24 cellular contexts compared by ENCODE assay signal in genomic region chr17:37116802-37117201, GRCh38.
A peak's percentile ranks its signal among the peaks of the same experiment; 100 is the strongest.
DNase-seq lines count a peak whose midpoint lies in the region; TF ChIP-seq lines count a peak whose summit lies in the region.
"Had no signal": no experiment of that assay in that cellular context is flagged by ENCODE, and none has a peak within 500 bp of the region (broad histone marks: within the 10 kb centered on the region; RNA-seq: fewer than 3 reads in every experiment).

No MANE protein-coding gene starts in this region.

- H3K4me1 Mint-ChIP-seq in neural progenitor cell = peaks cover 52% of the 10 kb centered on the region

- H3K79me2 ChIP-seq in neural progenitor cell (ENCODE audit: low read depth) = no peaks in the 10 kb centered on the region

- H3K27ac Mint-ChIP-seq in neural progenitor cell = peak overlapping the region; percentile 40
- H3K27ac Mint-ChIP-seq: CD8-positive, alpha-beta T cell had no signal

- no peaks in the 10 kb centered on the region for H3K27me3 ChIP-seq in HUES48 (ENCODE audit: control insufficient read depth, insufficient read depth, low read length)
- H3K27me3 ChIP-seq in neural progenitor cell = no peaks in the 10 kb centered on the region
- H3K27me3 ChIP-seq: MG63, Peyer's patch, SJSA1 had no signal

- DNase-seq in NCI-H1105 (lab: John Stamatoyannopoulos, UW) = peak; percentile 64
- no peak for DNase-seq in NCI-H1105 treated with DMSO at 0.1 percent for 48 hours (lab: John Stamatoyannopoulos, UW)
- DNase-seq in NCI-H2227 treated with DMSO at 0.1 percent for 48 hours (lab: John Stamatoyannopoulos, UW) = peak; percentile 68
- peak; percentile 33 for DNase-seq in neural progenitor cell (ENCODE audit: low spot score)
- no peak for DNase-seq in activated CD4-positive, alpha-beta T cell treated with anti-CD3 and anti-CD28 coated beads for 48 hours
- no peak for DNase-seq in midbrain (lab: John Stamatoyannopoulos, UW)
- DNase-seq in Ammon's horn (ENCODE audit: low spot score) = no peak
- DNase-seq: ACHN; C1 segment of cervical spinal cord; CD8-positive, alpha-beta T cell; GDM1; GM23248; MG63; NCI-H146; NCI-H2029; NCI-H345; NCI-H524; NCI-H774; Peyer's patch; T-helper 1 cell had no signal

- H3K27ac ChIP-seq in HUES48 (ENCODE audit: low read depth, low read length) = peak overlapping the region; percentile 26
- peak overlapping the region; percentile 24 for H3K27ac ChIP-seq in neural progenitor cell
- H3K27ac ChIP-seq: 22Rv1, GM23248, Peyer's patch, SJSA1 had no signal

- H3K9me3 Mint-ChIP-seq in neural progenitor cell = no peaks in the 10 kb centered on the region
- H3K9me3 Mint-ChIP-seq: CD8-positive, alpha-beta T cell had no signal

- H3K9ac ChIP-seq in HUES48 (ENCODE audit: low read depth, low read length) (no peak overlapping the region), neural progenitor cell (no peak overlapping the region)
- H3K9ac ChIP-seq: GM23248 had no signal

- peaks cover 4% of the 10 kb centered on the region for H3K27me3 Mint-ChIP-seq in neural progenitor cell (ENCODE audit: insufficient read depth, low read depth)

- H3K36me3 ChIP-seq in HUES48 (ENCODE audit: control insufficient read depth, insufficient read depth, low read length) (peaks cover 44% of the 10 kb centered on the region), neural progenitor cell (peaks cover 8% of the 10 kb centered on the region)

- peaks cover 32% of the 10 kb centered on the region for H3K36me3 Mint-ChIP-seq in neural progenitor cell

- H3K4me2 ChIP-seq in neural progenitor cell = peak overlapping the region; percentile 61

- no peak overlapping the region for H3K4me3 ChIP-seq in HUES48 (ENCODE audit: low read depth, low read length)
- no peak overlapping the region for H3K4me3 ChIP-seq in neural progenitor cell
- H3K4me3 ChIP-seq: GM23248, K562, MG63, Peyer's patch, SJSA1 had no signal

- no peaks in the 10 kb centered on the region for H4K20me1 ChIP-seq in neural progenitor cell (ENCODE audit: low read depth)

- H3K4me3 Mint-ChIP-seq in neural progenitor cell = peak overlapping the region; percentile 23
- H3K4me3 Mint-ChIP-seq: CD8-positive, alpha-beta T cell had no signal

- no peak overlapping the region for H2AFZ ChIP-seq in neural progenitor cell (replicated peaks)
- H2AFZ ChIP-seq: GM23248 had no signal

- H3K9me3 ChIP-seq in HUES48 (ENCODE audit: control insufficient read depth, insufficient read depth, low read length) (no peaks in the 10 kb centered on the region), neural progenitor cell (ENCODE audit: low read depth) (no peaks in the 10 kb centered on the region)
- H3K9me3 ChIP-seq: MG63, Peyer's patch, SJSA1 had no signal

- H3K4me1 ChIP-seq in HUES48 (ENCODE audit: control insufficient read depth, insufficient read depth, low read length) = peaks cover 34% of the 10 kb centered on the region
- H3K4me1 ChIP-seq in neural progenitor cell = peaks cover 36% of the 10 kb centered on the region
- H3K4me1 ChIP-seq: Peyer's patch, SJSA1 had no signal

- no peak for TF ChIP-seq CTCF in neural progenitor cell (IDR thresholded peaks at IDR 0.05)

- H3F3A ChIP-seq in neural progenitor cell (ENCODE audit: low read depth) = peaks cover 24% of the 10 kb centered on the region

Comparison
In these comparisons a context has a peak if more than half of its experiments do, and no peak if none do; other contexts are left out.
1. DNase-seq: peak in NCI-H1105 (single experiment), NCI-H2227 treated with DMSO at 0.1 percent for 48 hours (single experiment) and neural progenitor cell (single experiment); none in NCI-H1105 treated with DMSO at 0.1 percent for 48 hours (single experiment), activated CD4-positive, alpha-beta T cell treated with anti-CD3 and anti-CD28 coated beads for 48 hours (single experiment), midbrain (single experiment) and Ammon's horn (single experiment).